ENCODE assay signal across 1 cellular context in genomic region chr2:120499784-120500495, GRCh38.
A peak's percentile ranks its signal among the peaks of the same experiment; 100 is the strongest.
TF ChIP-seq lines count a peak whose summit lies in the region.

No MANE protein-coding gene starts in this region.

TF ChIP-seq in HepG2, 621 proteins besides CTCF, POLR2A, EP300 and RAD21 (continued from another document and continues in another):
- TF ChIP-seq ZNF512B (CRISPR knock-in tag; IDR thresholded peaks at IDR 0.05; ENCODE audit: borderline replicate concordance) (no peak), HIVEP1 (CRISPR knock-in tag; IDR thresholded peaks at IDR 0.05) (no peak), SRY (CRISPR knock-in tag; IDR thresholded peaks at IDR 0.05) (no peak), DNMT3B (CRISPR knock-in tag; conservative IDR thresholded peaks at IDR 0.05) (no peak), ZGPAT (CRISPR knock-in tag; IDR thresholded peaks at IDR 0.05) (0 out of 2 replicates have a peak, but pooled peaks have one; percentile 47), HNRNPL (IDR thresholded peaks at IDR 0.05; ENCODE audit: low read depth, low read length) (peak; percentile 51; the same call in 1 of the 2 replicates), ZNF451 (CRISPR knock-in tag; IDR thresholded peaks at IDR 0.05) (no peak), KMT2A (CRISPR knock-in tag; IDR thresholded peaks at IDR 0.05) (no peak), ATF7 (IDR thresholded peaks at IDR 0.05) (no peak), ATF7 (CRISPR knock-in tag; IDR thresholded peaks at IDR 0.05) (0 out of 2 replicates have a peak, but pooled peaks have one; percentile 37), GTF2F1 (IDR thresholded peaks at IDR 0.05; ENCODE audit: low read length) (no peak), NR0B2 (CRISPR knock-in tag; IDR thresholded peaks at IDR 0.05) (no peak), PITX1 (CRISPR knock-in tag; IDR thresholded peaks at IDR 0.05) (0 out of 2 replicates have a peak, but pooled peaks have one; percentile 18), TRIM24 (CRISPR knock-in tag; IDR thresholded peaks at IDR 0.05) (no peak), ATF3 (CRISPR knock-in tag; IDR thresholded peaks at IDR 0.05) (0 out of 2 replicates have a peak, but pooled peaks have one; percentile 27), TGIF2 (CRISPR knock-in tag; IDR thresholded peaks at IDR 0.05) (peak; percentile 52; the same call in 1 of the 2 replicates), ZNF570 (CRISPR knock-in tag; IDR thresholded peaks at IDR 0.05; ENCODE audit: borderline replicate concordance) (no peak), ZNF382 (CRISPR knock-in tag; IDR thresholded peaks at IDR 0.05; ENCODE audit: borderline replicate concordance) (no peak), NFE2L2 (IDR thresholded peaks at IDR 0.05; ENCODE audit: low read length) (no peak), HOXA7 (CRISPR knock-in tag; IDR thresholded peaks at IDR 0.05) (no peak), ZMYM4 (CRISPR knock-in tag; IDR thresholded peaks at IDR 0.05) (no peak), ZNF672 (CRISPR knock-in tag; IDR thresholded peaks at IDR 0.05) (no peak), RARA (CRISPR knock-in tag; IDR thresholded peaks at IDR 0.05) (peak; percentile 85), RXRA (CRISPR knock-in tag; IDR thresholded peaks at IDR 0.05) (peak; percentile 46; the same call in 1 of the 2 replicates), MBD4 (IDR thresholded peaks at IDR 0.05; ENCODE audit: borderline replicate concordance, low read length) (no peak), NCOA1 (CRISPR knock-in tag; IDR thresholded peaks at IDR 0.05) (0 out of 2 replicates have a peak, but pooled peaks have one; percentile 35), NR2F2 (IDR thresholded peaks at IDR 0.05; ENCODE audit: borderline replicate concordance, low read depth) (no peak), MNT (IDR thresholded peaks at IDR 0.05) (0 out of 2 replicates have a peak, but pooled peaks have one; percentile 37), ARNT2 (CRISPR knock-in tag; IDR thresholded peaks at IDR 0.05; ENCODE audit: low read depth) (no peak), ERF (CRISPR knock-in tag; IDR thresholded peaks at IDR 0.05) (no peak), SOX6 (IDR thresholded peaks at IDR 0.05) (no peak), SOX6 (CRISPR knock-in tag; IDR thresholded peaks at IDR 0.05) (0 out of 2 replicates have a peak, but pooled peaks have one; percentile 29), SNAPC5 (CRISPR knock-in tag; IDR thresholded peaks at IDR 0.05; ENCODE audit: borderline replicate concordance) (no peak), ZNF777 (CRISPR knock-in tag; IDR thresholded peaks at IDR 0.05) (no peak), BHLHE40 (IDR thresholded peaks at IDR 0.05; ENCODE audit: low read length) (peak; percentile 47; the same call in 1 of the 2 replicates), ZFP41 (CRISPR knock-in tag; IDR thresholded peaks at IDR 0.05; ENCODE audit: borderline replicate concordance) (no peak), FOXA3 (CRISPR knock-in tag; IDR thresholded peaks at IDR 0.05) (peak; percentile 27; the same call in 1 of the 2 replicates), ATF7-NPFF (CRISPR knock-in tag; IDR thresholded peaks at IDR 0.05; ENCODE audit: low read depth) (no peak), AHR (CRISPR knock-in tag; IDR thresholded peaks at IDR 0.05) (no peak), THYN1 (CRISPR knock-in tag; IDR thresholded peaks at IDR 0.05; ENCODE audit: borderline replicate concordance, low read depth) (no peak), FOSL1 (CRISPR knock-in tag; IDR thresholded peaks at IDR 0.05; ENCODE audit: borderline replicate concordance) (peak; percentile 68; the same call in 1 of the 2 replicates), ELF3 (CRISPR knock-in tag; IDR thresholded peaks at IDR 0.05) (peak; percentile 46; the same call in 1 of the 2 replicates), XRCC5 (optimal IDR thresholded peaks at IDR 0.05; ENCODE audit: low read length) (peak; percentile 53), ZFX (CRISPR knock-in tag; IDR thresholded peaks at IDR 0.05; ENCODE audit: low read depth) (peak; percentile 41; the same call in 1 of the 2 replicates), TFE3 (CRISPR knock-in tag; IDR thresholded peaks at IDR 0.05) (peak; percentile 48; the same call in 1 of the 2 replicates), ZNF782 (CRISPR knock-in tag; IDR thresholded peaks at IDR 0.05; ENCODE audit: borderline replicate concordance) (peak; percentile 56; the same call in 1 of the 2 replicates)
- TF ChIP-seq, protein P1, sequence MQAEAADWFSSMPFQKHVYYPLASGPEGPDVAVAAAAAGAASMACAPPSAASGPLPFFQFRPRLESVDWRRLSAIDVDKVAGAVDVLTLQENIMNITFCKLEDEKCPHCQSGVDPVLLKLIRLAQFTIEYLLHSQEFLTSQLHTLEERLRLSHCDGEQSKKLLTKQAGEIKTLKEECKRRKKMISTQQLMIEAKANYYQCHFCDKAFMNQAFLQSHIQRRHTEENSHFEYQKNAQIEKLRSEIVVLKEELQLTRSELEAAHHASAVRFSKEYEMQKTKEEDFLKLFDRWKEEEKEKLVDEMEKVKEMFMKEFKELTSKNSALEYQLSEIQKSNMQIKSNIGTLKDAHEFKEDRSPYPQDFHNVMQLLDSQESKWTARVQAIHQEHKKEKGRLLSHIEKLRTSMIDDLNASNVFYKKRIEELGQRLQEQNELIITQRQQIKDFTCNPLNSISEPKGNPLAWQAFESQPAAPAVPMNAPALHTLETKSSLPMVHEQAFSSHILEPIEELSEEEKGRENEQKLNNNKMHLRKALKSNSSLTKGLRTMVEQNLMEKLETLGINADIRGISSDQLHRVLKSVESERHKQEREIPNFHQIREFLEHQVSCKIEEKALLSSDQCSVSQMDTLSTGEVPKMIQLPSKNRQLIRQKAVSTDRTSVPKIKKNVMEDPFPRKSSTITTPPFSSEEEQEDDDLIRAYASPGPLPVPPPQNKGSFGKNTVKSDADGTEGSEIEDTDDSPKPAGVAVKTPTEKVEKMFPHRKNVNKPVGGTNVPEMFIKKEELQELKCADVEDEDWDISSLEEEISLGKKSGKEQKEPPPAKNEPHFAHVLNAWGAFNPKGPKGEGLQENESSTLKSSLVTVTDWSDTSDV (CRISPR knock-in tag; IDR thresholded peaks at IDR 0.05), result no peak
- TF ChIP-seq, protein P2, sequence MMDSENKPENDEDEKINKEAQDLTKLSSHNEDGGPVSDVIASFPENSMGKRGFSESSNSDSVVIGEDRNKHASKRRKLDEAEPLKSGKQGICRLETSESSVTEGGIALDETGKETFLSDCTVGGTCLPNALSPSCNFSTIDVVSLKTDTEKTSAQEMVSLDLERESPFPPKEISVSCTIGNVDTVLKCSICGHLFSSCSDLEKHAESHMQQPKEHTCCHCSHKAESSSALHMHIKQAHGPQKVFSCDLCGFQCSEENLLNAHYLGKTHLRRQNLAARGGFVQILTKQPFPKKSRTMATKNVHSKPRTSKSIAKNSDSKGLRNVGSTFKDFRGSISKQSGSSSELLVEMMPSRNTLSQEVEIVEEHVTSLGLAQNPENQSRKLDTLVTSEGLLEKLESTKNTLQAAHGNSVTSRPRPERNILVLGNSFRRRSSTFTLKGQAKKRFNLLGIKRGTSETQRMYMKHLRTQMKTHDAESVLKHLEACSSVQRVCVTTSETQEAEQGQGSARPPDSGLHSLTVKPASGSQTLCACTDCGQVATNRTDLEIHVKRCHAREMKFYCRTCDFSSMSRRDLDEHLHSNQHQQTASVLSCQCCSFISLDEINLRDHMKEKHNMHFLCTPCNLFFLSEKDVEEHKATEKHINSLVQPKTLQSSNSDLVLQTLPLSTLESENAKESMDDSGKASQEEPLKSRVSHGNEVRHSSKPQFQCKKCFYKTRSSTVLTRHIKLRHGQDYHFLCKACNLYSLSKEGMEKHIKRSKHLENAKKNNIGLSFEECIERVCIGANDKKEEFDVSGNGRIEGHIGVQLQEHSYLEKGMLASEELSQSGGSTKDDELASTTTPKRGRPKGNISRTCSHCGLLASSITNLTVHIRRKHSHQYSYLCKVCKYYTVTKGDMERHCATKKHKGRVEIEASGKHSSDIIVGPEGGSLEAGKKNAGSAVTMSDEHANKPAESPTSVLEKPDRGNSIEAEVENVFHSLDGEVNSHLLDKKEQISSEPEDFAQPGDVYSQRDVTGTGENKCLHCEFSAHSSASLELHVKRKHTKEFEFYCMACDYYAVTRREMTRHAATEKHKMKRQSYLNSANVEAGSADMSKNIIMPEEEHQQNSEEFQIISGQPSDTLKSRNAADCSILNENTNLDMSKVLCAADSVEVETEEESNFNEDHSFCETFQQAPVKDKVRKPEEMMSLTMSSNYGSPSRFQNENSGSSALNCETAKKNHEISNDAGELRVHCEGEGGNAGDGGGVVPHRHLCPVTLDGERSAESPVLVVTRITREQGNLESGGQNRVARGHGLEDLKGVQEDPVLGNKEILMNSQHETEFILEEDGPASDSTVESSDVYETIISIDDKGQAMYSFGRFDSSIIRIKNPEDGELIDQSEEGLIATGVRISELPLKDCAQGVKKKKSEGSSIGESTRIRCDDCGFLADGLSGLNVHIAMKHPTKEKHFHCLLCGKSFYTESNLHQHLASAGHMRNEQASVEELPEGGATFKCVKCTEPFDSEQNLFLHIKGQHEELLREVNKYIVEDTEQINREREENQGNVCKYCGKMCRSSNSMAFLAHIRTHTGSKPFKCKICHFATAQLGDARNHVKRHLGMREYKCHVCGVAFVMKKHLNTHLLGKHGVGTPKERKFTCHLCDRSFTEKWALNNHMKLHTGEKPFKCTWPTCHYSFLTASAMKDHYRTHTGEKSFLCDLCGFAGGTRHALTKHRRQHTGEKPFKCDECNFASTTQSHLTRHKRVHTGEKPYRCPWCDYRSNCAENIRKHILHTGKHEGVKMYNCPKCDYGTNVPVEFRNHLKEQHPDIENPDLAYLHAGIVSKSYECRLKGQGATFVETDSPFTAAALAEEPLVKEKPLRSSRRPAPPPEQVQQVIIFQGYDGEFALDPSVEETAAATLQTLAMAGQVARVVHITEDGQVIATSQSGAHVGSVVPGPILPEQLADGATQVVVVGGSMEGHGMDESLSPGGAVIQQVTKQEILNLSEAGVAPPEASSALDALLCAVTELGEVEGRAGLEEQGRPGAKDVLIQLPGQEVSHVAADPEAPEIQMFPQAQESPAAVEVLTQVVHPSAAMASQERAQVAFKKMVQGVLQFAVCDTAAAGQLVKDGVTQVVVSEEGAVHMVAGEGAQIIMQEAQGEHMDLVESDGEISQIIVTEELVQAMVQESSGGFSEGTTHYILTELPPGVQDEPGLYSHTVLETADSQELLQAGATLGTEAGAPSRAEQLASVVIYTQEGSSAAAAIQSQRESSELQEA (CRISPR knock-in tag; IDR thresholded peaks at IDR 0.05; ENCODE audit: not compliant biosample characterization), result no peak
